In genomic region chr11:96079691-96080090, GRCh38 we compare ENCODE assay signal across 9 cellular contexts.
"Had no signal": no experiment of that assay in that cellular context is flagged by ENCODE, and none has a peak within 500 bp of the region (broad histone marks: within the 10 kb centered on the region; RNA-seq: fewer than 3 reads in every experiment).

No MANE protein-coding gene starts in this region.

- H3K9me3 Mint-ChIP-seq: activated T-helper 1 cell treated with anti-CD3 and anti-CD28 coated beads, Interleukin-12 subunit alpha, Interleukin-12 subunit beta, Interleukin-2, Interleukin-4 antibody, amounts not matched to agents 30 ng/mL and 10 ng/mL and 1 ng/mL, durations not matched to agents 14 hours and 24 hours and 36 hours; naive B cell had no signal

- H3K27me3 Mint-ChIP-seq: activated CD8-positive, alpha-beta memory T cell treated with anti-CD3 and anti-CD28 coated beads, Interleukin-2, amount 10 ng/mL, durations not matched to agents 7 days and 5 days; naive B cell had no signal

- H3K4me3 Mint-ChIP-seq: activated CD8-positive, alpha-beta memory T cell treated with anti-CD3 and anti-CD28 coated beads, Interleukin-2, amount 10 ng/mL, durations not matched to agents 7 days and 5 days; activated T-helper 1 cell treated with anti-CD3 and anti-CD28 coated beads, Interleukin-12 subunit alpha, Interleukin-12 subunit beta, Interleukin-2, Interleukin-4 antibody, amounts not matched to agents 30 ng/mL and 10 ng/mL and 1 ng/mL, durations not matched to agents 14 hours and 24 hours and 36 hours; naive B cell had no signal

- ATAC-seq: activated CD8-positive, alpha-beta memory T cell treated with anti-CD3 and anti-CD28 coated beads, Interleukin-2, amount 10 ng/mL, durations not matched to agents 7 days and 5 days had no signal

- H3K27ac Mint-ChIP-seq: activated CD8-positive, alpha-beta memory T cell treated with anti-CD3 and anti-CD28 coated beads, Interleukin-2, amount 10 ng/mL, durations not matched to agents 7 days and 5 days; activated T-helper 1 cell treated with anti-CD3 and anti-CD28 coated beads, Interleukin-12 subunit alpha, Interleukin-12 subunit beta, Interleukin-2, Interleukin-4 antibody, amounts not matched to agents 30 ng/mL and 10 ng/mL and 1 ng/mL, durations not matched to agents 14 hours and 24 hours and 36 hours had no signal

- DNase-seq: activated CD8-positive, alpha-beta memory T cell treated with anti-CD3 and anti-CD28 coated beads, Interleukin-2, amount 10 ng/mL, durations not matched to agents 7 days and 5 days; hypothalamus; midbrain; naive B cell; posterior cingulate gyrus; substantia nigra; T-helper 9 cell; trophoblast cell had no signal
